ENCODE assay signal across 9 cellular contexts in the genomic region with DNA sequence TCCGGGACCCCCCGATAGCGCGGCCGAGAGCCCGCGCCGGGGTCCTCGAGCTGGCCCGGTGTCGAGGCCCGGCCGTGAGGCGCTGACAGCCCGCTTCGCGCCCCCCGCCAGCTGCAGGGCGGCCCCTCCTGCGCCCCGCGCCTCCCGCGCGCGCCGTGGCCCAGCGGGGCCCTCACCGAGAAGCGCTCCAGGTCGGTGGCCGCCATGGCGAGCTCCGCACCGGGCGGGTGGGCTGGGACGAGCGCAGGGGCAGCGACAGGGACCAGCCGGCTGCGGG. TPM values are rescaled to one million over a fixed set of nuclear protein-coding genes. Genes with fewer than 3 reads are reported as not detected.
DNase-seq lines count a peak whose midpoint lies in the region; ATAC-seq and TF ChIP-seq lines count a peak whose summit lies in the region.
"Had no signal": no experiment of that assay in that cellular context is flagged by ENCODE, and none has a peak within 500 bp of the region (broad histone marks: within the 10 kb centered on the region; RNA-seq: fewer than 3 reads in every experiment).

No MANE protein-coding gene starts in this region.

- H2BK15ac ChIP-seq in mesendoderm (replicated peaks; ENCODE audit: low read depth), result no peak overlapping the region

- ATAC-seq in HG03342 (IDR thresholded peaks at IDR 0.05; ENCODE audit: unreplicated experiment) (peak; percentile 18), GM21576 (IDR thresholded peaks at IDR 0.05; ENCODE audit: unreplicated experiment) (no peak)

- peak overlapping the region; percentile 65 for H3K9ac ChIP-seq in mesendoderm (ENCODE audit: low read length)

- peaks cover 9% of the 10 kb centered on the region for H3K27me3 ChIP-seq in mesendoderm (ENCODE audit: insufficient read depth, low read length, poor library complexity)

- no peaks in the 10 kb centered on the region for H3K79me1 ChIP-seq in mesendoderm (ENCODE audit: low read length)

- no peak overlapping the region for H3K23ac ChIP-seq in mesendoderm (ENCODE audit: low read length)

- H3K27ac ChIP-seq in 22Rv1 (peak overlapping the region; percentile 52), mesendoderm (ENCODE audit: low read depth, low read length) (no peak overlapping the region)

- H4K5ac ChIP-seq in mesendoderm (ENCODE audit: low read length), result no peak overlapping the region

- peak overlapping the region; percentile 90 for H3K56ac ChIP-seq in mesendoderm (ENCODE audit: low read length)

- no CpG with 5 or more reads among the region's 41 CpGs for WGBS in mesendoderm (ENCODE audit: extremely low coverage, insufficient coverage, low lambda C conversion rate)

- H3K18ac ChIP-seq in mesendoderm (ENCODE audit: low read length), result peak overlapping the region; percentile 62

- no peak overlapping the region for H2AK5ac ChIP-seq in mesendoderm (ENCODE audit: low read length)

- H2BK120ac ChIP-seq in mesendoderm (ENCODE audit: low read depth, low read length), result no peak overlapping the region

- DNase-seq in central memory CD4-positive, alpha-beta T cell, result peak; percentile 3
- DNase-seq in mesendoderm, result no peak
- DNase-seq in NCI-H1417 (lab: John Stamatoyannopoulos, UW), result no peak
- no peak for DNase-seq in stimulated activated CD4-positive, alpha-beta T cell treated with anti-CD3 and anti-CD28 coated beads, Interleukin-4, amount 100 ng/mL, for 24 hours
- no peak for DNase-seq in stimulated activated CD4-positive, alpha-beta T cell treated with anti-CD3 and anti-CD28 coated beads, Interleukin-1b, Interleukin-23, amount 100 ng/mL, for 48 hours

- H3K36me3 ChIP-seq in mesendoderm (ENCODE audit: control insufficient read depth, insufficient read depth, low read length), result no peaks in the 10 kb centered on the region

- no peak for TF ChIP-seq CTCF in 22Rv1 (IDR thresholded peaks at IDR 0.05)

- peaks cover 3% of the 10 kb centered on the region for H3K4me1 ChIP-seq in mesendoderm (ENCODE audit: control insufficient read depth, low read depth, low read length)

- H3K4ac ChIP-seq in mesendoderm (ENCODE audit: low read depth, low read length), result no peak overlapping the region

- H3K4me2 ChIP-seq in mesendoderm (ENCODE audit: low read length), result peak overlapping the region; percentile 6

- H3K4me3 ChIP-seq in mesendoderm (ENCODE audit: low read length), result peak overlapping the region; percentile 29

- no peak overlapping the region for H2BK5ac ChIP-seq in mesendoderm (ENCODE audit: low read length)

- H4K8ac ChIP-seq in mesendoderm (ENCODE audit: low read depth, low read length), result no peak overlapping the region

- H3K79me2 ChIP-seq in mesendoderm (ENCODE audit: control insufficient read depth, insufficient read depth, low read length), result no peaks in the 10 kb centered on the region

RNA-seq across cellular contexts. Expression of gene SEPTIN8, which starts 0.2 kb away (rescaled TPM):
- polyA plus RNA-seq in mesendoderm (2013, experiment 1 of 2), result 13.7 TPM
- polyA plus RNA-seq in mesendoderm (2013, experiment 2 of 2), result 14.3 TPM

RNA-seq across cellular contexts. Expression of gene CCNI2, which starts 29.6 kb away (rescaled TPM):
- 0.34 TPM for polyA plus RNA-seq in mesendoderm (2013, experiment 1 of 2)
- polyA plus RNA-seq in mesendoderm (2013, experiment 2 of 2), result 0.45 TPM

RNA-seq across cellular contexts. Expression of gene SOWAHA, which starts 36.2 kb away (rescaled TPM):
- polyA plus RNA-seq in mesendoderm (2013, experiment 1 of 2), result 0.04 TPM
- polyA plus RNA-seq in mesendoderm (2013, experiment 2 of 2), result 0.01 TPM
- polyA plus RNA-seq: CD4-positive, CD25-positive, alpha-beta regulatory T cell had no signal

RNA-seq across cellular contexts. Expression of gene KIF3A, which starts 39.5 kb away (rescaled TPM):
- polyA plus RNA-seq in mesendoderm (2013, experiment 1 of 2), result 7.3 TPM
- polyA plus RNA-seq in mesendoderm (2013, experiment 2 of 2), result 6.7 TPM

RNA-seq across cellular contexts. Expression of gene SHROOM1, which starts 53.6 kb away (rescaled TPM):
- polyA plus RNA-seq in mesendoderm (2013, experiment 1 of 2), result 1.6 TPM
- 1.8 TPM for polyA plus RNA-seq in mesendoderm (2013, experiment 2 of 2)
- polyA plus RNA-seq: CD4-positive, CD25-positive, alpha-beta regulatory T cell had no signal
